8 cellular contexts compared by ENCODE assay signal in the genomic region with DNA sequence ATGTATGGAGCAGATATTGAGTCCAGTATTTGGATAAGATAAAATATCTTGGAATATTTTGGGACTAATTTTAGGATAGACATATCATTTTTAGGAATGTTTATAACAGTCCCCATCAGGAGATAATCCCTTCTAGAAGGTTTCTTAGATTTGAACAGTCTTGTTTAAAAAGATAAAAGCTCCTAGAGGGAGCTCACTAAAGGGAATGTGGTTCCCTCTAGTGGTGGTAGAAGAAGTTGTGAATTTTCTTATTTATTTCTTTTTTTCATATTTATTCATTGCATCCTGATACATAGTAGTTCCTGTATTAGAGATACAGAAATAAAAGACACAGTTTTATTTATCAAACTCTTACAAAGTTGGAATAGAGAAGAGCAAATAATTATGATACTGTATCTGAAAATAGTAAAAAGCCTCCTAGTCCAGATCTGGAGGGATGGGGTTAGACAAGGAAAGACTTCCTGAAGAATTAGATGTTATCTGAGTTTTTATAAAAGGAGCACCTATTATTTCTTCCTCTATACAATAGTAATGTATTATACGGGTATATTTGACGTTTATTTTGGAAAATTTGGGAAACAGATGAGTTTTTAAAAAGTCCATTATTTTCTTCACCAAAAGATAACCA. TPM values are rescaled to one million over a fixed set of nuclear protein-coding genes. Genes with fewer than 3 reads are reported as not detected.
DNase-seq lines count a peak whose midpoint lies in the region; ATAC-seq and TF ChIP-seq lines count a peak whose summit lies in the region.

No MANE protein-coding gene starts in this region.

- no peak for ATAC-seq in HG02885 (IDR thresholded peaks at IDR 0.05; ENCODE audit: poor library complexity, unreplicated experiment)
- ATAC-seq in GM21447 (IDR thresholded peaks at IDR 0.05; ENCODE audit: unreplicated experiment): no peak

- CTCF ChIA-PET in RWPE1 (lab: Yijun Ruan, JAX): interaction anchor here (0.5 to 1.1 kb wide), 6 partner anchors 25 to 718 kb away, joined by 3 to 5 read pairs (median 4); no protein-coding TSS in a partner anchor

- TF ChIP-seq CTCF in LNCAP (IDR thresholded peaks at IDR 0.05) (peak; percentile 72), RWPE1 (conservative IDR thresholded peaks at IDR 0.05; ENCODE audit: low read depth) (peak; percentile 85), progenitor cell of endocrine pancreas (IDR thresholded peaks at IDR 0.05; ENCODE audit: unreplicated experiment) (peak; percentile 79)

- no peaks in the 10 kb centered on the region for H3K36me3 Mint-ChIP-seq in progenitor cell of endocrine pancreas (ENCODE audit: insufficient read depth)

- DNase-seq in DMS53 treated with DMSO at 0.1 percent for 48 hours (lab: John Stamatoyannopoulos, UW; ENCODE audit: unreplicated experiment) (peak; percentile 50), RWPE1 (ENCODE audit: low spot score) (peak; percentile 37), fibroblast of gingiva (ENCODE audit: low read depth) (peak; percentile 34), progenitor cell of endocrine pancreas (ENCODE audit: low spot score, unreplicated experiment) (no peak), GM19240 (ENCODE audit: insufficient read length, low spot score) (no peak)

- no peaks in the 10 kb centered on the region for H3K9me3 Mint-ChIP-seq in progenitor cell of endocrine pancreas (ENCODE audit: low read depth)

- no peak overlapping the region for H3K27ac Mint-ChIP-seq in progenitor cell of endocrine pancreas

- H3K27ac ChIP-seq in RWPE1: no peak overlapping the region

- no peak overlapping the region for H3K4me3 Mint-ChIP-seq in progenitor cell of endocrine pancreas (ENCODE audit: low read depth)

- no peaks in the 10 kb centered on the region for H3K4me1 Mint-ChIP-seq in progenitor cell of endocrine pancreas (ENCODE audit: low read depth)

- H3K27me3 Mint-ChIP-seq in progenitor cell of endocrine pancreas: peaks cover 9% of the 10 kb centered on the region

- POLR2A ChIA-PET in RWPE1 (lab: Yijun Ruan, JAX; ENCODE audit: low non-redundant PET): no interaction called here

RNA-seq across cellular contexts. Expression of a gene that starts 24.5 kb away (rescaled TPM):
- total RNA-seq in progenitor cell of endocrine pancreas: 0.09 and 0.14 TPM in 2 replicates

Comparison
In these comparisons a context has a peak if more than half of its experiments do, and no peak if none do; other contexts are left out.
1. DNase-seq: peak in DMS53 treated with DMSO at 0.1 percent for 48 hours (single experiment), RWPE1 (single experiment) and fibroblast of gingiva (single experiment); none in progenitor cell of endocrine pancreas (single experiment) and GM19240 (single experiment).
2. Peak in every context shown above with its lines, with median percentiles within 50 percentile points of each other: CTCF ChIP-seq.